Comparison of ENCODE assay signal across 8 cellular contexts in the genomic region with DNA sequence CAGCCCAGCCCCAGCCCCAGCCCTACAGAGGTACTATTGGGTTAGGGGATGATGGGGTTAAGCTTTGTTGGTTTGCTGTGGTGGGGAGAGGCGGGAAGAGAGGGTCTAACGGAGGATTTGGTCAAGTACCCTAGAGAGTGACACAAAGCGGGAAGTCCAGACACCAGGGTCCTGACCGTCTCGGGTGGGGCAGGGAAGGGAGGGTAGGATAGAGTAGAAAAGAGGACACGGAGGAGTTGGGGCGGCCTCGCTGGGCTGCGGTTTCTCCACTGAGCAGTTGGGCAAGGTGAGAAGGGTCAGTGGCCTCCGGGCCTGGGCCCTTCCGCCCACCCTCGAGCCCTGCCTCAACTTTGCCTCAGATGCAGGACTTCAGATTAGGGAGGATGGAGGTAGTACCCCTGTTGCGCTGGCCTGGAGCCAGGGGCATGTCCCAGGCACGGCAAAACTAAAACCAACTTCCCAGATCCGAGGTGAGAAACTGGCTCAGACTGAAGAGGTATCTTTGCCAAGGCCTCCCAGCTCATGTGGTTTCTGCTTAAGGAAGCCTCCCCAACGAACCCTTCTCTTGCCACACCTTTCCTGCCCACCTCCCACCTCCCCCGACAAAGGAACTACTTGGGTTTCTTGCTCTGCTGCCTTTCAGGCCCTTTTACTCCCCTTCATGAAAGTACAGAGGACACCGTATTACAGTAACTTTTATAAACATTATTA. TPM values are rescaled to one million over a fixed set of nuclear protein-coding genes. Genes with fewer than 3 reads are reported as not detected.
DNase-seq lines count a peak whose midpoint lies in the region; ATAC-seq and TF ChIP-seq lines count a peak whose summit lies in the region.

No MANE protein-coding gene starts in this region.

- H3K27me3 ChIP-seq in ACC112 (ENCODE audit: insufficient read depth, low read length) (no peaks in the 10 kb centered on the region), H7 (ENCODE audit: control insufficient read depth, insufficient read depth, low read length) (no peaks in the 10 kb centered on the region; the same call in 1 of the 2 replicates), WERI-Rb-1 (ENCODE audit: insufficient read depth, low read depth, severe bottlenecking) (no peaks in the 10 kb centered on the region)

- no peaks in the 10 kb centered on the region for H3K9me3 ChIP-seq in WERI-Rb-1 (ENCODE audit: severe bottlenecking)

- H3K79me2 ChIP-seq in ACC112 (ENCODE audit: control insufficient read depth, insufficient read depth, low read length, unreplicated experiment): peaks cover 61% of the 10 kb centered on the region

- H3K4me3 ChIP-seq in ACC112 (ENCODE audit: low read depth, low read length) (peak overlapping the region; percentile 96), H7 (ENCODE audit: insufficient read depth, low read depth, low read length) (peak overlapping the region; percentile 57), WERI-Rb-1 (ENCODE audit: low read depth, low read length) (peak overlapping the region; percentile 76), fibroblast of villous mesenchyme (ENCODE audit: low read depth, low read length) (peak overlapping the region; percentile 78)

- ATAC-seq in HG03025 (IDR thresholded peaks at IDR 0.05; ENCODE audit: low FRiP score, unreplicated experiment): no peak

- no peak overlapping the region for H2AFZ ChIP-seq in ACC112 (ENCODE audit: low read length, unreplicated experiment)

- H3K36me3 ChIP-seq in ACC112 (ENCODE audit: insufficient read depth, low read length) (peaks cover 24% of the 10 kb centered on the region), H7 (replicated peaks; ENCODE audit: control insufficient read depth, insufficient read depth, low read length) (peaks cover 2% of the 10 kb centered on the region; the same call in 1 of the 2 replicates), WERI-Rb-1 (peaks cover 15% of the 10 kb centered on the region)

- DNase-seq in H7 (no peak), WERI-Rb-1 (no peak), fibroblast of villous mesenchyme (ENCODE audit: low read depth) (no peak), pons (ENCODE audit: low spot score) (peak; percentile 24), cortex of kidney (lab: John Stamatoyannopoulos, UW) (no peak), NCI-H146 (lab: John Stamatoyannopoulos, UW) (no peak)

- H3K27ac ChIP-seq in ACC112 (ENCODE audit: low read depth, low read length): peak overlapping the region; percentile 81
- peak overlapping the region; percentile 76 for H3K27ac ChIP-seq in WERI-Rb-1

- peaks cover 42% of the 10 kb centered on the region for H3K4me1 ChIP-seq in ACC112 (ENCODE audit: control insufficient read depth, insufficient read depth, low read length, unreplicated experiment)

- TF ChIP-seq CTCF in WERI-Rb-1 (IDR thresholded peaks at IDR 0.05; ENCODE audit: low read depth, low read length) (no peak), fibroblast of villous mesenchyme (IDR thresholded peaks at IDR 0.05; ENCODE audit: insufficient read depth, low read depth, low read length) (no peak)

RNA-seq across cellular contexts. Expression of a gene that starts 0.6 kb away (rescaled TPM):
- 23.2 and 24.9 TPM in 2 replicates for total RNA-seq in H7 (2014; rRNA removed; shearing (Covaris generic))
- total RNA-seq in fibroblast of villous mesenchyme: 49.6 and 56.1 TPM in 2 replicates

RNA-seq across cellular contexts. Expression of a gene that starts 3.0 kb away (rescaled TPM):
- 10.5 and 13.6 TPM in 2 replicates for total RNA-seq in H7 (2014; rRNA removed; shearing (Covaris generic))
- 17.1 and 19.0 TPM in 2 replicates for total RNA-seq in fibroblast of villous mesenchyme
